Comparison of ENCODE assay signal across 12 cellular contexts in the genomic region with DNA sequence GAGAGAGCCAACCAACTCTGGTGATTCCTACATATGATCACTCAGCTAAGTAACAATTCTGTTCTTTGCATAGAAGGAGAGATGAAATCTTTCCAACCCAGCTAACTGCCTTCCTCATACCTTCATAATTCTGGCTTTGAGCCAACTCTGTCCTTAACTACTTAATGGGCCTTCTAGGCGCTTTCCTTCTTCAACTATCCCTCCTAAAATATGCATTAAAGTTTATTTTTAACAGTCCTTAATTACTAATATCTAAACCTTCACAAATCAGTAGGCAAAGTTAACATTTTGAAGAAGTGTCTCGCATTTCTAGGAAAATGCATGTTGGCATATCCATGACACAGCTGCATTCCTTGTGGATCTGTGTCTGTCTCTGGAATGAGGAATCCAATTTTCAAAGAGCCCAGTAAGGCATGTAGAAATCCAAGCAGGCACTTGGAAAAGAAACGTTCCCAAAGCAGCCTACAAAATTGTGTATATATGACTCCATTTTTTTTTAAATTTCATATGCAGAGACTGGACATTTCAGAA.
DNase-seq lines count a peak whose midpoint lies in the region; ATAC-seq and TF ChIP-seq lines count a peak whose summit lies in the region.
"Had no signal": no experiment of that assay in that cellular context is flagged by ENCODE, and none has a peak within 500 bp of the region (broad histone marks: within the 10 kb centered on the region; RNA-seq: fewer than 3 reads in every experiment).

No MANE protein-coding gene starts in this region.

- ATAC-seq in GM23338 = no peak; the same call in 2 of the 3 replicates
- no peak for ATAC-seq in aorta (ENCODE audit: low FRiP score)
- ATAC-seq in HG02885 (IDR thresholded peaks at IDR 0.05; ENCODE audit: poor library complexity, unreplicated experiment) = no peak

- WGBS in neuronal stem cell (ENCODE audit: extremely low coverage in 2 of 2, insufficient read length in 2 of 2, insufficient replicate concordance in 1 of 2), 2 donors = no CpG with 5 or more reads among the region's 3 CpGs
- WGBS in aorta, 2 donors = 45 to 51% methylated on average over 3 of the region's 3 CpGs

- H3K9me3 Mint-ChIP-seq in GM23338 (no peaks in the 10 kb centered on the region), Caco-2 (ENCODE audit: unreplicated experiment) (no peaks in the 10 kb centered on the region)

- H3K4ac ChIP-seq in neuronal stem cell (ENCODE audit: low read length) = no peak overlapping the region

- H3K79me2 ChIP-seq in GM23338 (replicated peaks; ENCODE audit: insufficient read depth) = no peaks in the 10 kb centered on the region

- H3K4me3 Mint-ChIP-seq in GM23338 = no peak overlapping the region
- no peak overlapping the region for H3K4me3 Mint-ChIP-seq in Caco-2 (ENCODE audit: unreplicated experiment)
- H3K4me3 Mint-ChIP-seq: naive B cell had no signal

- no peak overlapping the region for H2BK15ac ChIP-seq in neuronal stem cell (ENCODE audit: low read length)

- no peak overlapping the region for H4K91ac ChIP-seq in neuronal stem cell (ENCODE audit: low read depth, low read length, poor library complexity)

- no peaks in the 10 kb centered on the region for H3K27me3 ChIP-seq in GM23338 (ENCODE audit: insufficient read depth)
- no peaks in the 10 kb centered on the region for H3K27me3 ChIP-seq in neuronal stem cell (ENCODE audit: control insufficient read depth in 3 of 3, insufficient read depth in 3 of 3, low read depth in 1 of 3, low read length in 3 of 3)
- no peaks in the 10 kb centered on the region for H3K27me3 ChIP-seq in aorta (ENCODE audit: control insufficient read depth in 1 of 2, insufficient read depth in 2 of 2, low read length in 1 of 2)
- no peaks in the 10 kb centered on the region for H3K27me3 ChIP-seq in Caco-2 (replicated peaks; ENCODE audit: control insufficient read depth, insufficient read depth, low read length)

- TF ChIP-seq CTCF in GM23338 (conservative IDR thresholded peaks at IDR 0.05; ENCODE audit: low read depth in 2 of 2) = no peak
- TF ChIP-seq CTCF in Caco-2 (IDR thresholded peaks at IDR 0.05; ENCODE audit: insufficient read depth in 1 of 2, low read depth in 1 of 2, low read length in 1 of 2, severe bottlenecking in 1 of 2, unreplicated experiment in 1 of 2) = no peak

- peaks cover 0 to 3% of the 10 kb centered on the region in 2 donors for H3K9me3 ChIP-seq in neuronal stem cell (replicated peaks in 1 of 2; ENCODE audit: control insufficient read depth in 2 of 2, insufficient read depth in 1 of 2, low read depth in 1 of 2, low read length in 2 of 2)
- H3K9me3 ChIP-seq in aorta (ENCODE audit: control insufficient read depth, low read length) = no peaks in the 10 kb centered on the region
- no peaks in the 10 kb centered on the region for H3K9me3 ChIP-seq in Caco-2

- no peaks in the 10 kb centered on the region for H4K20me1 ChIP-seq in GM23338 (replicated peaks; ENCODE audit: insufficient read depth)

- H3K23ac ChIP-seq in neuronal stem cell (ENCODE audit: low read depth, low read length, poor library complexity) = no peak overlapping the region

- BruUV-seq in Caco-2 (replicated peaks; lab: Mats Ljungman, UMichigan) = no TSS peak

- H3K4me2 ChIP-seq in GM23338 = peak overlapping the region; percentile 50; the same call in 1 of the 2 replicates
- no peak overlapping the region for H3K4me2 ChIP-seq in neuronal stem cell (ENCODE audit: insufficient read depth, low read length, poor library complexity, severe bottlenecking)

- POLR2A ChIA-PET in Caco-2 (lab: Charles Lee) = no interaction called here

- H3F3A ChIP-seq in GM23338 (replicated peaks; ENCODE audit: low read depth) = no peaks in the 10 kb centered on the region

- H3K9me2 ChIP-seq in GM23338 (ENCODE audit: insufficient read depth) = peaks cover 9% of the 10 kb centered on the region; the same call in 1 of the 2 replicates

- no peak overlapping the region for H2BK5ac ChIP-seq in neuronal stem cell (ENCODE audit: low read length)

- CTCF ChIA-PET in Caco-2 (lab: Charles Lee) = no interaction called here

- H3K4me1 ChIP-seq in GM23338 (ENCODE audit: insufficient read depth) = peaks cover 34% of the 10 kb centered on the region
- H3K4me1 ChIP-seq in neuronal stem cell (ENCODE audit: control insufficient read depth in 2 of 2, insufficient read depth in 1 of 2, low read depth in 1 of 2, low read length in 2 of 2) = peaks cover 6 to 8% of the 10 kb centered on the region in 2 donors
- no peaks in the 10 kb centered on the region for H3K4me1 ChIP-seq in aorta (ENCODE audit: control insufficient read depth in 1 of 2, insufficient read depth in 2 of 2, low read length in 2 of 2)
- no peaks in the 10 kb centered on the region for H3K4me1 ChIP-seq in Caco-2

- H3K14ac ChIP-seq in neuronal stem cell (ENCODE audit: low read length) = no peak overlapping the region

- H2BK120ac ChIP-seq in neuronal stem cell (ENCODE audit: low read depth, low read length) = no peak overlapping the region

- peak overlapping the region; percentile 80 for H3K27ac Mint-ChIP-seq in GM23338
- H3K27ac Mint-ChIP-seq in Caco-2 (ENCODE audit: unreplicated experiment) = no peak overlapping the region
- H3K27ac Mint-ChIP-seq: naive B cell had no signal

- H2AFZ ChIP-seq in GM23338 (no peak overlapping the region), neuronal stem cell (ENCODE audit: low read length) (peak overlapping the region; percentile 4)

- H3K36me3 Mint-ChIP-seq in GM23338 (ENCODE audit: low read depth) (0 out of 3 replicates have a peak, but pooled peaks cover 4% of the 10 kb centered on the region), Caco-2 (ENCODE audit: insufficient read depth, unreplicated experiment) (no peaks in the 10 kb centered on the region)
- H3K36me3 Mint-ChIP-seq: naive B cell had no signal

- no peak overlapping the region for H2BK12ac ChIP-seq in neuronal stem cell (ENCODE audit: low read length)

- H3K27ac ChIP-seq in GM23338 (ENCODE audit: low read depth) (peak overlapping the region; percentile 45), neuronal stem cell (replicated peaks; ENCODE audit: low read length) (no peak overlapping the region), aorta (ENCODE audit: low read depth in 1 of 2, low read length in 2 of 2) (no peak overlapping the region)

- no peak overlapping the region for H3K18ac ChIP-seq in neuronal stem cell (ENCODE audit: low read length)

- intact Hi-C loops in aorta (cut with DNase I) (no loop called here), Caco-2 (cut with micrococcal nuclease; ENCODE audit: unreplicated experiment) (no loop called here)

- no peaks in the 10 kb centered on the region for H3K27me3 Mint-ChIP-seq in GM23338 (ENCODE audit: insufficient read depth, low read depth, poor library complexity)
- H3K27me3 Mint-ChIP-seq in Caco-2 (ENCODE audit: insufficient read depth, unreplicated experiment) = peaks cover 5% of the 10 kb centered on the region

- H3K79me1 ChIP-seq in neuronal stem cell (ENCODE audit: low read depth, low read length) = no peaks in the 10 kb centered on the region

- H3K36me3 ChIP-seq in GM23338 (ENCODE audit: insufficient read depth) = no peaks in the 10 kb centered on the region
- H3K36me3 ChIP-seq in neuronal stem cell (replicated peaks in 1 of 2; ENCODE audit: control insufficient read depth in 2 of 2, insufficient read depth in 2 of 2, low read length in 2 of 2) = no peaks in the 10 kb centered on the region
- H3K36me3 ChIP-seq in aorta (ENCODE audit: control insufficient read depth in 1 of 2, insufficient read depth in 2 of 2, low read length in 1 of 2) = no peaks in the 10 kb centered on the region
- no peaks in the 10 kb centered on the region for H3K36me3 ChIP-seq in Caco-2 (ENCODE audit: control insufficient read depth, insufficient read depth, low read length)

- H4K8ac ChIP-seq in neuronal stem cell (ENCODE audit: low read depth, low read length) = no peak overlapping the region

- no peak overlapping the region for H2AK5ac ChIP-seq in neuronal stem cell (ENCODE audit: low read depth, low read length)

- no peak overlapping the region for H3K9ac ChIP-seq in neuronal stem cell (ENCODE audit: low read depth, low read length, poor library complexity)

- H3K4me3 ChIP-seq in GM23338 = no peak overlapping the region
- H3K4me3 ChIP-seq in neuronal stem cell (ENCODE audit: low read length in 2 of 2) = no peak overlapping the region
- no peak overlapping the region for H3K4me3 ChIP-seq in aorta (ENCODE audit: low read length in 2 of 2)
- H3K4me3 ChIP-seq in Caco-2 (ENCODE audit: low read depth, low read length) = no peak overlapping the region

- H3K4me1 Mint-ChIP-seq in GM23338 = peaks cover 30% of the 10 kb centered on the region
- H3K4me1 Mint-ChIP-seq in Caco-2 (ENCODE audit: low read depth, unreplicated experiment) = no peaks in the 10 kb centered on the region
- H3K4me1 Mint-ChIP-seq: naive B cell had no signal

- DNase-seq in GM23338 (ENCODE audit: low spot score) = peak; percentile 21
- peak; percentile 39 for DNase-seq in NCI-H2029 treated with DMSO at 0.1 percent for 48 hours (lab: John Stamatoyannopoulos, UW)
- peak; percentile 22 for DNase-seq in cerebellar cortex (ENCODE audit: low spot score)
- DNase-seq in neuronal stem cell (ENCODE audit: low spot score) = no peak
- DNase-seq in aorta = no peak
- DNase-seq in Caco-2 = no peak
- DNase-seq: activated CD4-positive, alpha-beta T cell treated with anti-CD3 and anti-CD28 coated beads, Interleukin-2, amount 50 U/mL, for 48 hours; Karpas-422; naive B cell; SHP77; substantia nigra had no signal

TF ChIP-seq in GM23338, 12 proteins besides CTCF, POLR2A, EP300 and RAD21:
- TF ChIP-seq ZNF114 (CRISPR knock-in tag; IDR thresholded peaks at IDR 0.05) = no peak
- no peak for TF ChIP-seq ETS1 (IDR thresholded peaks at IDR 0.05)

Comparison
In these comparisons a context has a peak if more than half of its experiments do, and no peak if none do; other contexts are left out.
1. DNase-seq: peak in GM23338 (single experiment), NCI-H2029 treated with DMSO at 0.1 percent for 48 hours (single experiment) and cerebellar cortex (single experiment); none in neuronal stem cell (single experiment), aorta (0 of 2) and Caco-2 (0 of 2).